26 cellular contexts compared by ENCODE assay signal in genomic region chr2:68594041-68594440, GRCh38. TPM values are rescaled to one million over a fixed set of nuclear protein-coding genes. Genes with fewer than 3 reads are reported as not detected.
DNase-seq lines count a peak whose midpoint lies in the region; ATAC-seq and TF ChIP-seq lines count a peak whose summit lies in the region.
"Had no signal": no experiment of that assay in that cellular context is flagged by ENCODE, and none has a peak within 500 bp of the region (broad histone marks: within the 10 kb centered on the region; RNA-seq: fewer than 3 reads in every experiment).

No MANE protein-coding gene starts in this region.

- no peaks in the 10 kb centered on the region for H3K9me3 ChIP-seq in Loucy (ENCODE audit: insufficient read depth, low read depth, low read length)
- H3K9me3 ChIP-seq in T-helper 17 cell (ENCODE audit: control insufficient read depth, low read length, poor library complexity, severe bottlenecking) = no peaks in the 10 kb centered on the region
- H3K9me3 ChIP-seq: sigmoid colon, transverse colon had no signal

- H3K36me3 Mint-ChIP-seq in T-helper 17 cell (ENCODE audit: low read depth) = peaks cover 3% of the 10 kb centered on the region
- peaks cover under 1 to 9% of the 10 kb centered on the region in 2 donors for H3K36me3 Mint-ChIP-seq in stimulated activated naive B cell treated with anti-CD40 and anti-IgM and Interleukin-4, amounts not matched to agents 10 μg/mL and 1 μg/mL and 100 μg/mL, for 72 hours
- H3K36me3 Mint-ChIP-seq in naive thymus-derived CD8-positive, alpha-beta T cell = peaks cover 0 to 2% (median 0%) of the 10 kb centered on the region in 3 donors
- H3K36me3 Mint-ChIP-seq: activated naive CD8-positive, alpha-beta T cell treated with anti-CD3 and anti-CD28 coated beads for 36 hours had no signal

- no peak for TF ChIP-seq CTCF in Loucy (conservative IDR thresholded peaks at IDR 0.05; ENCODE audit: low read length)

- DNase-seq in SIG-M5 treated with dmso at 0.1 percent for 504 hours (lab: John Stamatoyannopoulos, UW; ENCODE audit: unreplicated experiment) (peak; percentile 2), SIG-M5 (lab: John Stamatoyannopoulos, UW) (no peak), T-helper 17 cell (no peak), HT-29 (ENCODE audit: low spot score) (no peak)
- no peak for DNase-seq in stimulated activated naive B cell treated with anti-CD40 and anti-IgM and Interleukin-4, amounts not matched to agents 10 μg/mL and 1 μg/mL and 100 μg/mL, for 72 hours
- DNase-seq in naive thymus-derived CD8-positive, alpha-beta T cell = no peak
- DNase-seq: activated CD4-positive, alpha-beta memory T cell treated with anti-CD3 and anti-CD28 coated beads, Interleukin-2, amount 10 ng/mL, durations not matched to agents 7 days and 5 days; activated effector memory CD4-positive, alpha-beta T cell treated with Interleukin-2 at 50 U/mL for 16 hours; activated naive CD8-positive, alpha-beta T cell treated with anti-CD3 and anti-CD28 coated beads for 36 hours; NCI-H1436 treated with DMSO at 0.1 percent for 48 hours; NCI-H510A treated with DMSO at 0.1 percent for 48 hours; RPMI8226; sigmoid colon; stimulated activated CD4-positive, alpha-beta T cell treated with anti-CD3 and anti-CD28 coated beads, Interleukin-15, amount 100 ng/mL, for 24 hours; T1000; transverse colon had no signal

- H3K9me3 Mint-ChIP-seq in stimulated activated naive B cell treated with anti-CD40 and anti-IgM and Interleukin-4, amounts not matched to agents 10 μg/mL and 1 μg/mL and 100 μg/mL, for 72 hours = peaks cover 0 to under 1% of the 10 kb centered on the region in 2 donors
- peaks cover 0 to 2% (median 0%) of the 10 kb centered on the region in 9 donors for H3K9me3 Mint-ChIP-seq in naive thymus-derived CD8-positive, alpha-beta T cell
- H3K9me3 Mint-ChIP-seq: activated CD4-positive, alpha-beta memory T cell treated with anti-CD3 and anti-CD28 coated beads, Interleukin-2, amount 10 ng/mL, durations not matched to agents 7 days and 5 days; central memory CD8-positive, alpha-beta T cell had no signal

- no peaks in the 10 kb centered on the region for H3K27me3 ChIP-seq in Loucy (ENCODE audit: insufficient read depth, low read length, poor library complexity, severe bottlenecking)
- H3K27me3 ChIP-seq: sigmoid colon, transverse colon had no signal

- H3F3A ChIP-seq in Loucy (ENCODE audit: low read depth) = no peaks in the 10 kb centered on the region

- no peaks in the 10 kb centered on the region for H4K20me1 ChIP-seq in Loucy (ENCODE audit: insufficient read depth, low read length, poor library complexity, severe bottlenecking)

- H3K4me2 ChIP-seq in Loucy (ENCODE audit: low read depth, low read length, poor library complexity, severe bottlenecking) = peak overlapping the region; percentile 64

- H3K9me2 ChIP-seq in Loucy (replicated peaks; ENCODE audit: low read depth, low read length) = no peaks in the 10 kb centered on the region

- H3K9ac ChIP-seq in Loucy (ENCODE audit: low read depth, low read length, poor library complexity, severe bottlenecking) = no peak overlapping the region

- ATAC-seq in T-helper 17 cell (no peak), GM21381 (IDR thresholded peaks at IDR 0.05; ENCODE audit: unreplicated experiment) (no peak)
- ATAC-seq in stimulated activated naive B cell treated with anti-CD40 and anti-IgM and Interleukin-4, amounts not matched to agents 10 μg/mL and 1 μg/mL and 100 μg/mL, for 72 hours (replicated peaks) = peak in 1 of 2 donors; percentile 57
- no peak for ATAC-seq in naive thymus-derived CD8-positive, alpha-beta T cell
- ATAC-seq: activated CD4-positive, CD25-positive, alpha-beta regulatory T cell treated with anti-CD3 and anti-CD28 coated beads, Interleukin-2, amount 50 U/mL, for 24 hours had no signal

- peaks cover 4% of the 10 kb centered on the region for H3K27me3 Mint-ChIP-seq in T-helper 17 cell
- peaks cover 5 to 8% of the 10 kb centered on the region in 2 donors for H3K27me3 Mint-ChIP-seq in stimulated activated naive B cell treated with anti-CD40 and anti-IgM and Interleukin-4, amounts not matched to agents 10 μg/mL and 1 μg/mL and 100 μg/mL, for 72 hours
- peaks cover 0 to 7% (median 4%) of the 10 kb centered on the region in 5 donors for H3K27me3 Mint-ChIP-seq in naive thymus-derived CD8-positive, alpha-beta T cell
- H3K27me3 Mint-ChIP-seq: B cell had no signal

- peaks cover 9% of the 10 kb centered on the region for H3K4me1 Mint-ChIP-seq in T-helper 17 cell
- peaks cover 11 to 15% of the 10 kb centered on the region in 2 donors for H3K4me1 Mint-ChIP-seq in stimulated activated naive B cell treated with anti-CD40 and anti-IgM and Interleukin-4, amounts not matched to agents 10 μg/mL and 1 μg/mL and 100 μg/mL, for 72 hours
- H3K4me1 Mint-ChIP-seq in naive thymus-derived CD8-positive, alpha-beta T cell = peaks cover 0 to 13% (median 3%) of the 10 kb centered on the region in 4 donors
- H3K4me1 Mint-ChIP-seq: neural crest cell had no signal

- POLR2A ChIA-PET in naive thymus-derived CD8-positive, alpha-beta T cell (lab: Charles Lee) = no interaction called here

- no peaks in the 10 kb centered on the region for H3K36me3 ChIP-seq in Loucy (ENCODE audit: insufficient read depth, low read length)
- H3K36me3 ChIP-seq: sigmoid colon, transverse colon had no signal

- H3K79me2 ChIP-seq in Loucy (ENCODE audit: insufficient read depth, low read length) = no peaks in the 10 kb centered on the region

- peak overlapping the region; percentile 49 for H3K27ac Mint-ChIP-seq in T-helper 17 cell
- peak overlapping the region; percentile 68 for H3K27ac Mint-ChIP-seq in stimulated activated naive B cell treated with anti-CD40 and anti-IgM and Interleukin-4, amounts not matched to agents 10 μg/mL and 1 μg/mL and 100 μg/mL, for 72 hours
- no peak overlapping the region for H3K27ac Mint-ChIP-seq in naive thymus-derived CD8-positive, alpha-beta T cell
- H3K27ac Mint-ChIP-seq: activated CD4-positive, alpha-beta memory T cell treated with anti-CD3 and anti-CD28 coated beads, Interleukin-2, amount 10 ng/mL, durations not matched to agents 7 days and 5 days; activated naive CD8-positive, alpha-beta T cell treated with anti-CD3 and anti-CD28 coated beads for 36 hours; B cell had no signal

- peak overlapping the region; percentile 69; the same call in 1 of the 2 replicates for H2AFZ ChIP-seq in Loucy (ENCODE audit: low read length)

- H3K4me3 Mint-ChIP-seq in T-helper 17 cell = no peak overlapping the region
- H3K4me3 Mint-ChIP-seq in stimulated activated naive B cell treated with anti-CD40 and anti-IgM and Interleukin-4, amounts not matched to agents 10 μg/mL and 1 μg/mL and 100 μg/mL, for 72 hours = no peak overlapping the region
- H3K4me3 Mint-ChIP-seq in naive thymus-derived CD8-positive, alpha-beta T cell = no peak overlapping the region
- H3K4me3 Mint-ChIP-seq: activated CD4-positive, alpha-beta memory T cell treated with anti-CD3 and anti-CD28 coated beads, Interleukin-2, amount 10 ng/mL, durations not matched to agents 7 days and 5 days; activated naive CD8-positive, alpha-beta T cell treated with anti-CD3 and anti-CD28 coated beads for 36 hours; central memory CD8-positive, alpha-beta T cell; neural crest cell had no signal

- H3K4me1 ChIP-seq in Loucy (ENCODE audit: insufficient read depth, low read length, poor library complexity, severe bottlenecking) = peaks cover 15% of the 10 kb centered on the region
- H3K4me1 ChIP-seq: sigmoid colon, transverse colon had no signal

- no peak overlapping the region for H3K4me3 ChIP-seq in Loucy (ENCODE audit: low read length, poor library complexity, severe bottlenecking)
- H3K4me3 ChIP-seq: sigmoid colon, transverse colon had no signal

RNA-seq across cellular contexts. Expression of gene PROKR1, which starts 49.3 kb away (rescaled TPM):
- not detected for total RNA-seq in T-helper 17 cell
- not detected in 2 replicates for total RNA-seq in HT-29 (2014; rRNA removed; shearing (Covaris generic))
- total RNA-seq in naive thymus-derived CD8-positive, alpha-beta T cell = not detected
- polyA plus RNA-seq in naive thymus-derived CD8-positive, alpha-beta T cell = not detected
- total RNA-seq: A172; activated CD4-positive, alpha-beta memory T cell treated with anti-CD3 and anti-CD28 coated beads, Interleukin-2, amount 10 ng/mL, durations not matched to agents 7 days and 5 days; B cell; dermis blood vessel endothelial cell; kidney epithelial cell; lung microvascular endothelial cell had no signal

Comparison
In these comparisons a context has a peak if more than half of its experiments do, and no peak if none do; other contexts are left out.
1. H3K27ac Mint-ChIP-seq: peak in T-helper 17 cell (single experiment) and stimulated activated naive B cell treated with anti-CD40 and anti-IgM and Interleukin-4, amounts not matched to agents 10 μg/mL and 1 μg/mL and 100 μg/mL, for 72 hours (single experiment); none in naive thymus-derived CD8-positive, alpha-beta T cell (0 of 10).